9 cellular contexts compared by ENCODE assay signal in genomic region chr17:7001562-7001961, GRCh38. TPM values are rescaled to one million over a fixed set of nuclear protein-coding genes. Genes with fewer than 3 reads are reported as not detected.
DNase-seq lines count a peak whose midpoint lies in the region; ATAC-seq and TF ChIP-seq lines count a peak whose summit lies in the region.
"Had no signal": no experiment of that assay in that cellular context is flagged by ENCODE, and none has a peak within 500 bp of the region (broad histone marks: within the 10 kb centered on the region; RNA-seq: fewer than 3 reads in every experiment).

No MANE protein-coding gene starts in this region.

- no peak for TF ChIP-seq POLR2A in gastroesophageal sphincter (IDR thresholded peaks at IDR 0.05)
- no peak for TF ChIP-seq POLR2A in upper lobe of left lung (IDR thresholded peaks at IDR 0.05)

- peaks cover 5% of the 10 kb centered on the region for H3K4me1 Mint-ChIP-seq in activated CD4-positive, alpha-beta memory T cell treated with anti-CD3 and anti-CD28 coated beads for 36 hours (ENCODE audit: low read depth)

- H3K4me1 ChIP-seq in heart right ventricle (peaks cover 0 to 7% (median 0%) of the 10 kb centered on the region in 9 donors), gastroesophageal sphincter (peaks cover 0 to under 1% (median 0%) of the 10 kb centered on the region in 3 donors), upper lobe of left lung (peaks cover 0 to under 1% (median 0%) of the 10 kb centered on the region in 4 donors)

- TF ChIP-seq CTCF in heart right ventricle (IDR thresholded peaks at IDR 0.05) (peak in 8 of 9 donors; percentile 5 to 62 (median 46)), gastroesophageal sphincter (IDR thresholded peaks at IDR 0.05) (peak in 3 of 4 experiments; percentile 8 to 38 (median 34)), upper lobe of left lung (IDR thresholded peaks at IDR 0.05) (peak in 5 of 6 experiments; percentile 21 to 42 (median 26))

- H3K27me3 ChIP-seq in heart right ventricle = no peaks in the 10 kb centered on the region
- H3K27me3 ChIP-seq in gastroesophageal sphincter = peaks cover under 1% of the 10 kb centered on the region
- no peaks in the 10 kb centered on the region for H3K27me3 ChIP-seq in upper lobe of left lung

- no peak overlapping the region for H3K27ac ChIP-seq in heart right ventricle
- no peak overlapping the region for H3K27ac ChIP-seq in gastroesophageal sphincter
- H3K27ac ChIP-seq in upper lobe of left lung = no peak overlapping the region
- H3K27ac ChIP-seq: thoracic aorta had no signal

- no peak overlapping the region for H3K27ac Mint-ChIP-seq in activated CD4-positive, alpha-beta memory T cell treated with anti-CD3 and anti-CD28 coated beads for 36 hours

- H3K9me3 ChIP-seq in heart right ventricle (no peaks in the 10 kb centered on the region), gastroesophageal sphincter (no peaks in the 10 kb centered on the region), upper lobe of left lung (no peaks in the 10 kb centered on the region)
- H3K9me3 ChIP-seq: thoracic aorta had no signal

- CTCF ChIA-PET in activated CD4-positive, alpha-beta memory T cell treated with anti-CD3 and anti-CD28 coated beads for 36 hours (lab: Charles Lee) = interaction anchor here (0.6 to 13.2 kb wide), 5 partner anchors 20 to 158 kb away, joined by 3 to 257 read pairs (median 63); partner anchors contain the start of gene BCL6B

- H3K36me3 Mint-ChIP-seq in activated CD4-positive, alpha-beta memory T cell treated with anti-CD3 and anti-CD28 coated beads for 36 hours = peaks cover 24% of the 10 kb centered on the region

- H3K4me3 Mint-ChIP-seq in activated CD4-positive, alpha-beta memory T cell treated with anti-CD3 and anti-CD28 coated beads for 36 hours = no peak overlapping the region

- POLR2A ChIA-PET in activated CD4-positive, alpha-beta memory T cell treated with anti-CD3 and anti-CD28 coated beads for 36 hours (lab: Charles Lee) = no interaction called here

- TF ChIP-seq EP300 in gastroesophageal sphincter (IDR thresholded peaks at IDR 0.05) = no peak
- no peak for TF ChIP-seq EP300 in upper lobe of left lung (IDR thresholded peaks at IDR 0.05)

- no peaks in the 10 kb centered on the region for H3K27me3 Mint-ChIP-seq in activated CD4-positive, alpha-beta memory T cell treated with anti-CD3 and anti-CD28 coated beads for 36 hours

- no peaks in the 10 kb centered on the region for H3K9me3 Mint-ChIP-seq in activated CD4-positive, alpha-beta memory T cell treated with anti-CD3 and anti-CD28 coated beads for 36 hours

- WGBS in heart right ventricle, 2 donors = 51 to 60% methylated on average over 6 of the region's 6 CpGs
- 46 to 50% methylated on average over 2 to 6 of the region's 6 CpGs for WGBS in gastroesophageal sphincter (ENCODE audit: low coverage in 1 of 2), 2 donors
- 61 to 76% methylated on average over 6 of the region's 6 CpGs for WGBS in upper lobe of left lung, 2 donors

- H3K36me3 ChIP-seq in heart right ventricle = peaks cover 0 to 72% (median 11%) of the 10 kb centered on the region in 9 donors
- peaks cover 0 to 73% of the 10 kb centered on the region in 2 donors for H3K36me3 ChIP-seq in gastroesophageal sphincter
- H3K36me3 ChIP-seq in upper lobe of left lung = peaks cover 8 to 63% (median 46%) of the 10 kb centered on the region in 4 donors

- intact Hi-C loops in heart right ventricle (cut with DNase I) (loop anchor here in 8 of 10 donors (5.0 to 10.0 kb wide), 6 partner anchors 89 to 1414 kb away; no protein-coding TSS in a partner anchor), Right ventricle myocardium superior (cut with DNase I) (loop anchor here (5.0 to 10.0 kb wide), 2 partner anchors 89 to 337 kb away; no protein-coding TSS in a partner anchor)
- intact Hi-C loops in activated CD4-positive, alpha-beta memory T cell treated with anti-CD3 and anti-CD28 coated beads for 36 hours (cut with micrococcal nuclease) = loop anchor here (5.0 kb wide), 1 partner anchor 334 kb away; no protein-coding TSS in a partner anchor

- no peak overlapping the region for H3K4me3 ChIP-seq in heart right ventricle
- no peak overlapping the region for H3K4me3 ChIP-seq in gastroesophageal sphincter
- no peak overlapping the region for H3K4me3 ChIP-seq in upper lobe of left lung
- H3K4me3 ChIP-seq: thoracic aorta had no signal

- no peak for DNase-seq in heart right ventricle
- no peak for DNase-seq in Right ventricle myocardium superior
- DNase-seq in activated CD4-positive, alpha-beta memory T cell treated with anti-CD3 and anti-CD28 coated beads for 36 hours = peak; percentile 64
- DNase-seq in upper lobe of left lung = no peak
- no peak for DNase-seq in SIG-M5 treated with dmso at 0.1 percent for 504 hours (lab: John Stamatoyannopoulos, UW; ENCODE audit: unreplicated experiment)

- no peak for ATAC-seq in heart right ventricle
- no peak for ATAC-seq in Right ventricle myocardium superior (ENCODE audit: poor library complexity)
- ATAC-seq in gastroesophageal sphincter = no peak
- no peak for ATAC-seq in upper lobe of left lung (ENCODE audit: low FRiP score in 2 of 2)
- ATAC-seq in HG02970 (IDR thresholded peaks at IDR 0.05; ENCODE audit: low FRiP score, unreplicated experiment) = no peak
- ATAC-seq in GM18873 (IDR thresholded peaks at IDR 0.05; ENCODE audit: low FRiP score, unreplicated experiment) = no peak

RNA-seq across cellular contexts. Expression of gene ALOX12, which starts 5.7 kb away (rescaled TPM):
- total RNA-seq in heart right ventricle (under 1 TPM in 1 of 10 donors, not detected in 9; 0.11 TPM), Right ventricle myocardium superior (not detected), gastroesophageal sphincter (under 1 TPM in 2 of 4 donors, not detected in 2; 0.19 to 0.62 TPM), upper lobe of left lung (1 to 10 TPM in 2 of 6 donors, under 1 TPM in 4; 0.26 to 3.1 (median 0.46) TPM)
- under 1 TPM in 1 of 2 donors, not detected in 1; 0.04 TPM for polyA plus RNA-seq in heart right ventricle
- total RNA-seq in activated CD4-positive, alpha-beta memory T cell treated with anti-CD3 and anti-CD28 coated beads for 36 hours = not detected
- total RNA-seq: thoracic aorta had no signal

RNA-seq across cellular contexts. Expression of gene RNASEK, which starts 10.9 kb away (rescaled TPM):
- 100 to 1,000 TPM; 144 to 241 (median 160) TPM for total RNA-seq in heart right ventricle
- polyA plus RNA-seq in heart right ventricle = 100 to 1,000 TPM; 220 to 429 TPM
- total RNA-seq in Right ventricle myocardium superior = 159 TPM
- total RNA-seq in activated CD4-positive, alpha-beta memory T cell treated with anti-CD3 and anti-CD28 coated beads for 36 hours = 100 to 1,000 TPM; 175 to 180 TPM
- total RNA-seq in gastroesophageal sphincter = 100 to 1,000 TPM; 150 to 211 (median 170) TPM
- 100 to 1,000 TPM in 5 of 6 donors, 10 to 100 TPM in 1; 85.9 to 304 (median 175) TPM for total RNA-seq in upper lobe of left lung

RNA-seq across cellular contexts. Expression of gene BCL6B, which starts 21.3 kb away (rescaled TPM):
- total RNA-seq in heart right ventricle (10 to 100 TPM in 8 of 10 donors, 1 to 10 TPM in 2; 9.6 to 35.4 (median 18.3) TPM), Right ventricle myocardium superior (12.6 TPM), gastroesophageal sphincter (1 to 10 TPM in 3 of 4 donors, under 1 TPM in 1; 0.93 to 3.9 (median 3.3) TPM), upper lobe of left lung (10 to 100 TPM in 3 of 6 donors, 1 to 10 TPM in 3; 2.1 to 83.1 (median 9.4) TPM)
- polyA plus RNA-seq in heart right ventricle = 1 to 10 TPM; 9.5 to 9.7 TPM
- total RNA-seq in activated CD4-positive, alpha-beta memory T cell treated with anti-CD3 and anti-CD28 coated beads for 36 hours = 1 to 10 TPM in 1 of 2 experiments, under 1 TPM in 1; 0.53 to 1.3 TPM

RNA-seq across cellular contexts. Expression of gene SLC16A13, which starts 34.3 kb away (rescaled TPM):
- total RNA-seq in heart right ventricle (1 to 10 TPM in 9 of 10 donors, under 1 TPM in 1; 0.70 to 2.1 (median 1.5) TPM), Right ventricle myocardium superior (1.6 TPM), gastroesophageal sphincter (under 1 TPM in 3 of 4 donors, not detected in 1; 0.58 to 0.81 (median 0.72) TPM), upper lobe of left lung (10 to 100 TPM in 4 of 6 donors, 1 to 10 TPM in 2; 2.3 to 26.2 (median 10.7) TPM)
- polyA plus RNA-seq in heart right ventricle = 1 to 10 TPM; 1.1 to 2.0 TPM
- total RNA-seq in activated CD4-positive, alpha-beta memory T cell treated with anti-CD3 and anti-CD28 coated beads for 36 hours = 10 to 100 TPM; 10.4 to 10.7 TPM

RNA-seq across cellular contexts. Expression of gene SLC16A11, which starts 42.3 kb away (rescaled TPM):
- total RNA-seq in heart right ventricle (1 to 10 TPM in 1 of 10 donors, under 1 TPM in 9; 0.19 to 1.1 (median 0.48) TPM), Right ventricle myocardium superior (0.56 TPM), gastroesophageal sphincter (under 1 TPM in 3 of 4 donors, not detected in 1; 0.32 to 0.54 (median 0.39) TPM), upper lobe of left lung (10 to 100 TPM in 2 of 6 donors, 1 to 10 TPM in 4; 2.7 to 35.0 (median 6.1) TPM)
- 1 to 10 TPM in 1 of 2 donors, under 1 TPM in 1; 0.78 to 2.1 TPM for polyA plus RNA-seq in heart right ventricle
- 1 to 10 TPM; 1.4 to 1.5 TPM for total RNA-seq in activated CD4-positive, alpha-beta memory T cell treated with anti-CD3 and anti-CD28 coated beads for 36 hours
